In the genomic region with DNA sequence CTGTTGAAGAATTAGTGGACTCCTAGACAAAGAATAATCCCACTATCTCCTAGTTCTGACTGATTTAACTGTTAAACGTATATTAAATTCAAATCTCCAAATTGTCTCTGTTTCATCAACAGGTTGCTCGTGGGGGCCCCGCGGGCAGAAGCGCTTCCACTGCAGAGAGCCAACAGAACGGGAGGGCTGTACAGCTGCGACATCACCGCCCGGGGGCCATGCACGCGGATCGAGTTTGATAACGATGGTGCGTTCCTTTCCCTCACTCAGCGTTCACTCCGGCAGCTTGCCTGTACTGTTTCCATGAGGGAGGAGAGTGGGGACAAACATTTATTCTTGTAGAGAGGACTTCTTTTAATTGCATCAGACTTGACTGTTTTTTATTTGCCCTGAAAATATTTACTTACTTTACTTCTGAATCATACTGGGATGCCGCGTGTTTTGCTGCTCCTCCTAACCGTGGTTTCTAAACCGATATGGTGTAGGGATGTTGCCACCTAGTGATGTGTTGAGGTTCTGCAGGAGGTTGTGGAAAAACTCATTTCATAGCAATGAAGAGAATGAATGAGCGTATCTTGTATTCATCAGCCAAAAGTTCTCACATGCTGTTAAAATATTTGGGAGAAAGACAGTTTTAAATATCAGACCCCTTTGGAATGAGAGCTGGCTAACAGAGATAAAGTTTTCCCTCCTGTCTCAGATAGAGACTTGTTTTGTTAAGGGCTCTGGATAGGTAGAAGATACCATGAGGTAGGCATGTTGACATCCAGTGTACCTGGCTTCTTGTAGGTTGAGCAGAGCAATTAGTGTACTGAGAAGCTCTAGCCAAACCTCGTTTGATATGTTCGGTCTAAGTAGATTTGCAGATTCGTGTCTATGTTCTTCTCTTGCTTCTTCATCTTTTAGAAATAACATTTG, we compare ENCODE assay signal across 1 cellular context.
TF ChIP-seq lines count a peak whose summit lies in the region.

No MANE protein-coding gene starts in this region.

TF ChIP-seq in HepG2, 621 proteins besides CTCF, POLR2A, EP300 and RAD21 (continued from another document and continues in another):
- TF ChIP-seq, protein P1, sequence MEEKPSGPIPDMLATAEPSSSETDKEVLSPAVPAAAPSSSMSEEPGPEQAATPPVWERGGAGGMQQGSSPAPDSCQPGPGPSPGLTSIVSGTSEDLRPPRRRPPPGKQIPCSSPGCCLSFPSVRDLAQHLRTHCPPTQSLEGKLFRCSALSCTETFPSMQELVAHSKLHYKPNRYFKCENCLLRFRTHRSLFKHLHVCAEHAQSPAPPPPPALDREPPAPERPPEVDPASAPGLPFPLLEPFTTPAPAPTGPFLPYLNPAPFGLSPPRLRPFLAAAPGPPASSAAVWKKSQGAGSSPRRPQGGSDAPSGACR (CRISPR knock-in tag; IDR thresholded peaks at IDR 0.05), result no peak
- TF ChIP-seq EZH2 (conservative IDR thresholded peaks at IDR 0.05; ENCODE audit: low read depth, low read length) (no peak), NFE2L1 (CRISPR knock-in tag; IDR thresholded peaks at IDR 0.05; ENCODE audit: borderline replicate concordance) (no peak), SSRP1 (CRISPR knock-in tag; IDR thresholded peaks at IDR 0.05) (peak; percentile 91), ZFP1 (CRISPR knock-in tag; IDR thresholded peaks at IDR 0.05) (peak; percentile 83; the same call in 1 of the 2 replicates), ZNF251 (CRISPR knock-in tag; IDR thresholded peaks at IDR 0.05) (no peak), SCMH1 (CRISPR knock-in tag; IDR thresholded peaks at IDR 0.05; ENCODE audit: borderline replicate concordance) (no peak), NFIB (CRISPR knock-in tag; IDR thresholded peaks at IDR 0.05; ENCODE audit: borderline replicate concordance) (no peak), ZNF264 (CRISPR knock-in tag; IDR thresholded peaks at IDR 0.05) (no peak), ELF4 (CRISPR knock-in tag; IDR thresholded peaks at IDR 0.05; ENCODE audit: borderline replicate concordance) (no peak), ZNF460 (CRISPR knock-in tag; IDR thresholded peaks at IDR 0.05; ENCODE audit: borderline replicate concordance) (no peak), HMGA1 (CRISPR knock-in tag; conservative IDR thresholded peaks at IDR 0.05) (no peak), ZC3H13 (CRISPR knock-in tag; IDR thresholded peaks at IDR 0.05) (no peak), ZNF3 (CRISPR knock-in tag; IDR thresholded peaks at IDR 0.05) (no peak; the same call in 1 of the 2 replicates), ATF1 (CRISPR knock-in tag; IDR thresholded peaks at IDR 0.05) (no peak), TBX2 (CRISPR knock-in tag; IDR thresholded peaks at IDR 0.05; ENCODE audit: borderline replicate concordance) (peak; percentile 49; the same call in 1 of the 2 replicates), ATAD3A (CRISPR knock-in tag; IDR thresholded peaks at IDR 0.05) (no peak), ZNF136 (CRISPR knock-in tag; IDR thresholded peaks at IDR 0.05; ENCODE audit: low read depth) (no peak), SIN3A (IDR thresholded peaks at IDR 0.05; ENCODE audit: borderline replicate concordance, low read depth, low read length) (no peak), ZNF432 (CRISPR knock-in tag; IDR thresholded peaks at IDR 0.05; ENCODE audit: borderline replicate concordance) (no peak), JUN (CRISPR knock-in tag; IDR thresholded peaks at IDR 0.05) (no peak), ADNP (CRISPR knock-in tag; IDR thresholded peaks at IDR 0.05) (no peak), SNAI1 (CRISPR knock-in tag; IDR thresholded peaks at IDR 0.05; ENCODE audit: borderline replicate concordance) (0 out of 2 replicates have a peak, but pooled peaks have one; percentile 45), CHD4 (IDR thresholded peaks at IDR 0.05; ENCODE audit: borderline replicate concordance, low read length) (no peak), STAG1 (CRISPR knock-in tag; IDR thresholded peaks at IDR 0.05) (peak; percentile 96), ZNF883 (CRISPR knock-in tag; IDR thresholded peaks at IDR 0.05; ENCODE audit: not compliant biosample characterization) (no peak), REL (CRISPR knock-in tag; conservative IDR thresholded peaks at IDR 0.05) (no peak), ZSCAN20 (CRISPR knock-in tag; IDR thresholded peaks at IDR 0.05; ENCODE audit: borderline replicate concordance) (no peak), RARG (CRISPR knock-in tag; IDR thresholded peaks at IDR 0.05; ENCODE audit: low read depth) (no peak), ZNF367 (CRISPR knock-in tag; IDR thresholded peaks at IDR 0.05; ENCODE audit: borderline replicate concordance) (no peak), ZNF570 (CRISPR knock-in tag; IDR thresholded peaks at IDR 0.05; ENCODE audit: borderline replicate concordance) (no peak), CCDC6 (CRISPR knock-in tag; IDR thresholded peaks at IDR 0.05) (peak; percentile 48; the same call in 1 of the 2 replicates), PCBP2 (optimal IDR thresholded peaks at IDR 0.05; ENCODE audit: low read depth, low read length, poor library complexity, severe bottlenecking) (no peak), HMG20A (CRISPR knock-in tag; IDR thresholded peaks at IDR 0.05; ENCODE audit: borderline replicate concordance) (peak; percentile 79; the same call in 1 of the 2 replicates), MED8 (CRISPR knock-in tag; IDR thresholded peaks at IDR 0.05; ENCODE audit: insufficient replicate concordance) (no peak), ZNF225 (CRISPR knock-in tag; IDR thresholded peaks at IDR 0.05) (no peak; the same call in 1 of the 2 replicates), SP140L (CRISPR knock-in tag; IDR thresholded peaks at IDR 0.05; ENCODE audit: borderline replicate concordance) (no peak)
- TF ChIP-seq, protein P2, sequence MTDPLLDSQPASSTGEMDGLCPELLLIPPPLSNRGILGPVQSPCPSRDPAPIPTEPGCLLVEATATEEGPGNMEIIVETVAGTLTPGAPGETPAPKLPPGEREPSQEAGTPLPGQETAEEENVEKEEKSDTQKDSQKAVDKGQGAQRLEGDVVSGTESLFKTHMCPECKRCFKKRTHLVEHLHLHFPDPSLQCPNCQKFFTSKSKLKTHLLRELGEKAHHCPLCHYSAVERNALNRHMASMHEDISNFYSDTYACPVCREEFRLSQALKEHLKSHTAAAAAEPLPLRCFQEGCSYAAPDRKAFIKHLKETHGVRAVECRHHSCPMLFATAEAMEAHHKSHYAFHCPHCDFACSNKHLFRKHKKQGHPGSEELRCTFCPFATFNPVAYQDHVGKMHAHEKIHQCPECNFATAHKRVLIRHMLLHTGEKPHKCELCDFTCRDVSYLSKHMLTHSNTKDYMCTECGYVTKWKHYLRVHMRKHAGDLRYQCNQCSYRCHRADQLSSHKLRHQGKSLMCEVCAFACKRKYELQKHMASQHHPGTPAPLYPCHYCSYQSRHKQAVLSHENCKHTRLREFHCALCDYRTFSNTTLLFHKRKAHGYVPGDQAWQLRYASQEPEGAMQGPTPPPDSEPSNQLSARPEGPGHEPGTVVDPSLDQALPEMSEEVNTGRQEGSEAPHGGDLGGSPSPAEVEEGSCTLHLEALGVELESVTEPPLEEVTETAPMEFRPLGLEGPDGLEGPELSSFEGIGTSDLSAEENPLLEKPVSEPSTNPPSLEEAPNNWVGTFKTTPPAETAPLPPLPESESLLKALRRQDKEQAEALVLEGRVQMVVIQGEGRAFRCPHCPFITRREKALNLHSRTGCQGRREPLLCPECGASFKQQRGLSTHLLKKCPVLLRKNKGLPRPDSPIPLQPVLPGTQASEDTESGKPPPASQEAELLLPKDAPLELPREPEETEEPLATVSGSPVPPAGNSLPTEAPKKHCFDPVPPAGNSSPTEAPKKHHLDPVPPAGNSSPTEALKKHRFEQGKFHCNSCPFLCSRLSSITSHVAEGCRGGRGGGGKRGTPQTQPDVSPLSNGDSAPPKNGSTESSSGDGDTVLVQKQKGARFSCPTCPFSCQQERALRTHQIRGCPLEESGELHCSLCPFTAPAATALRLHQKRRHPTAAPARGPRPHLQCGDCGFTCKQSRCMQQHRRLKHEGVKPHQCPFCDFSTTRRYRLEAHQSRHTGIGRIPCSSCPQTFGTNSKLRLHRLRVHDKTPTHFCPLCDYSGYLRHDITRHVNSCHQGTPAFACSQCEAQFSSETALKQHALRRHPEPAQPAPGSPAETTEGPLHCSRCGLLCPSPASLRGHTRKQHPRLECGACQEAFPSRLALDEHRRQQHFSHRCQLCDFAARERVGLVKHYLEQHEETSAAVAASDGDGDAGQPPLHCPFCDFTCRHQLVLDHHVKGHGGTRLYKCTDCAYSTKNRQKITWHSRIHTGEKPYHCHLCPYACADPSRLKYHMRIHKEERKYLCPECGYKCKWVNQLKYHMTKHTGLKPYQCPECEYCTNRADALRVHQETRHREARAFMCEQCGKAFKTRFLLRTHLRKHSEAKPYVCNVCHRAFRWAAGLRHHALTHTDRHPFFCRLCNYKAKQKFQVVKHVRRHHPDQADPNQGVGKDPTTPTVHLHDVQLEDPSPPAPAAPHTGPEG (CRISPR knock-in tag; IDR thresholded peaks at IDR 0.05), result no peak
- TF ChIP-seq, protein P3, sequence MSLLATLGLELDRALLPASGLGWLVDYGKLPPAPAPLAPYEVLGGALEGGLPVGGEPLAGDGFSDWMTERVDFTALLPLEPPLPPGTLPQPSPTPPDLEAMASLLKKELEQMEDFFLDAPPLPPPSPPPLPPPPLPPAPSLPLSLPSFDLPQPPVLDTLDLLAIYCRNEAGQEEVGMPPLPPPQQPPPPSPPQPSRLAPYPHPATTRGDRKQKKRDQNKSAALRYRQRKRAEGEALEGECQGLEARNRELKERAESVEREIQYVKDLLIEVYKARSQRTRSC (CRISPR knock-in tag; IDR thresholded peaks at IDR 0.05; ENCODE audit: low read depth), result 0 out of 2 replicates have a peak, but pooled peaks have one; percentile 72
- TF ChIP-seq, protein P4, sequence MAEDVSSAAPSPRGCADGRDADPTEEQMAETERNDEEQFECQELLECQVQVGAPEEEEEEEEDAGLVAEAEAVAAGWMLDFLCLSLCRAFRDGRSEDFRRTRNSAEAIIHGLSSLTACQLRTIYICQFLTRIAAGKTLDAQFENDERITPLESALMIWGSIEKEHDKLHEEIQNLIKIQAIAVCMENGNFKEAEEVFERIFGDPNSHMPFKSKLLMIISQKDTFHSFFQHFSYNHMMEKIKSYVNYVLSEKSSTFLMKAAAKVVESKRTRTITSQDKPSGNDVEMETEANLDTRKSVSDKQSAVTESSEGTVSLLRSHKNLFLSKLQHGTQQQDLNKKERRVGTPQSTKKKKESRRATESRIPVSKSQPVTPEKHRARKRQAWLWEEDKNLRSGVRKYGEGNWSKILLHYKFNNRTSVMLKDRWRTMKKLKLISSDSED (CRISPR knock-in tag; IDR thresholded peaks at IDR 0.05), result no peak
- TF ChIP-seq, protein P5, sequence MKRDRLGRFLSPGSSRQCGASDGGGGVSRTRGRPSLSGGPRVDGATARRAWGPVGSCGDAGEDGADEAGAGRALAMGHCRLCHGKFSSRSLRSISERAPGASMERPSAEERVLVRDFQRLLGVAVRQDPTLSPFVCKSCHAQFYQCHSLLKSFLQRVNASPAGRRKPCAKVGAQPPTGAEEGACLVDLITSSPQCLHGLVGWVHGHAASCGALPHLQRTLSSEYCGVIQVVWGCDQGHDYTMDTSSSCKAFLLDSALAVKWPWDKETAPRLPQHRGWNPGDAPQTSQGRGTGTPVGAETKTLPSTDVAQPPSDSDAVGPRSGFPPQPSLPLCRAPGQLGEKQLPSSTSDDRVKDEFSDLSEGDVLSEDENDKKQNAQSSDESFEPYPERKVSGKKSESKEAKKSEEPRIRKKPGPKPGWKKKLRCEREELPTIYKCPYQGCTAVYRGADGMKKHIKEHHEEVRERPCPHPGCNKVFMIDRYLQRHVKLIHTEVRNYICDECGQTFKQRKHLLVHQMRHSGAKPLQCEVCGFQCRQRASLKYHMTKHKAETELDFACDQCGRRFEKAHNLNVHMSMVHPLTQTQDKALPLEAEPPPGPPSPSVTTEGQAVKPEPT (CRISPR knock-in tag; IDR thresholded peaks at IDR 0.05; ENCODE audit: low read depth), result no peak
- TF ChIP-seq, protein P6, sequence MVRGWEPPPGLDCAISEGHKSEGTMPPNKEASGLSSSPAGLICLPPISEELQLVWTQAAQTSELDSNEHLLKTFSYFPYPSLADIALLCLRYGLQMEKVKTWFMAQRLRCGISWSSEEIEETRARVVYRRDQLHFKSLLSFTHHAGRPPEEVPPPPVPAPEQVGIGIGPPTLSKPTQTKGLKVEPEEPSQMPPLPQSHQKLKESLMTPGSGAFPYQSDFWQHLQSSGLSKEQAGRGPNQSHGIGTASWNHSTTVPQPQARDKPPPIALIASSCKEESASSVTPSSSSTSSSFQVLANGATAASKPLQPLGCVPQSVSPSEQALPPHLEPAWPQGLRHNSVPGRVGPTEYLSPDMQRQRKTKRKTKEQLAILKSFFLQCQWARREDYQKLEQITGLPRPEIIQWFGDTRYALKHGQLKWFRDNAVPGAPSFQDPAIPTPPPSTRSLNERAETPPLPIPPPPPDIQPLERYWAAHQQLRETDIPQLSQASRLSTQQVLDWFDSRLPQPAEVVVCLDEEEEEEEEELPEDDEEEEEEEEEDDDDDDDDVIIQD (CRISPR knock-in tag; IDR thresholded peaks at IDR 0.05; ENCODE audit: low read depth), result peak; percentile 97
- TF ChIP-seq, protein P7, sequence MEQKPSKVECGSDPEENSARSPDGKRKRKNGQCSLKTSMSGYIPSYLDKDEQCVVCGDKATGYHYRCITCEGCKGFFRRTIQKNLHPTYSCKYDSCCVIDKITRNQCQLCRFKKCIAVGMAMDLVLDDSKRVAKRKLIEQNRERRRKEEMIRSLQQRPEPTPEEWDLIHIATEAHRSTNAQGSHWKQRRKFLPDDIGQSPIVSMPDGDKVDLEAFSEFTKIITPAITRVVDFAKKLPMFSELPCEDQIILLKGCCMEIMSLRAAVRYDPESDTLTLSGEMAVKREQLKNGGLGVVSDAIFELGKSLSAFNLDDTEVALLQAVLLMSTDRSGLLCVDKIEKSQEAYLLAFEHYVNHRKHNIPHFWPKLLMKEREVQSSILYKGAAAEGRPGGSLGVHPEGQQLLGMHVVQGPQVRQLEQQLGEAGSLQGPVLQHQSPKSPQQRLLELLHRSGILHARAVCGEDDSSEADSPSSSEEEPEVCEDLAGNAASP (CRISPR knock-in tag; IDR thresholded peaks at IDR 0.05; ENCODE audit: borderline replicate concordance), result peak; percentile 59; the same call in 1 of the 2 replicates
- TF ChIP-seq, protein P8, sequence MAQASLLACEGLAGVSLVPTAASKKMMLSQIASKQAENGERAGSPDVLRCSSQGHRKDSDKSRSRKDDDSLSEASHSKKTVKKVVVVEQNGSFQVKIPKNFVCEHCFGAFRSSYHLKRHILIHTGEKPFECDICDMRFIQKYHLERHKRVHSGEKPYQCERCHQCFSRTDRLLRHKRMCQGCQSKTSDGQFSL (CRISPR knock-in tag; IDR thresholded peaks at IDR 0.05), result no peak
- TF ChIP-seq, protein P9, sequence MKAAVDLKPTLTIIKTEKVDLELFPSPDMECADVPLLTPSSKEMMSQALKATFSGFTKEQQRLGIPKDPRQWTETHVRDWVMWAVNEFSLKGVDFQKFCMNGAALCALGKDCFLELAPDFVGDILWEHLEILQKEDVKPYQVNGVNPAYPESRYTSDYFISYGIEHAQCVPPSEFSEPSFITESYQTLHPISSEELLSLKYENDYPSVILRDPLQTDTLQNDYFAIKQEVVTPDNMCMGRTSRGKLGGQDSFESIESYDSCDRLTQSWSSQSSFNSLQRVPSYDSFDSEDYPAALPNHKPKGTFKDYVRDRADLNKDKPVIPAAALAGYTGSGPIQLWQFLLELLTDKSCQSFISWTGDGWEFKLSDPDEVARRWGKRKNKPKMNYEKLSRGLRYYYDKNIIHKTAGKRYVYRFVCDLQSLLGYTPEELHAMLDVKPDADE (CRISPR knock-in tag; IDR thresholded peaks at IDR 0.05), result no peak
- TF ChIP-seq, protein P10, sequence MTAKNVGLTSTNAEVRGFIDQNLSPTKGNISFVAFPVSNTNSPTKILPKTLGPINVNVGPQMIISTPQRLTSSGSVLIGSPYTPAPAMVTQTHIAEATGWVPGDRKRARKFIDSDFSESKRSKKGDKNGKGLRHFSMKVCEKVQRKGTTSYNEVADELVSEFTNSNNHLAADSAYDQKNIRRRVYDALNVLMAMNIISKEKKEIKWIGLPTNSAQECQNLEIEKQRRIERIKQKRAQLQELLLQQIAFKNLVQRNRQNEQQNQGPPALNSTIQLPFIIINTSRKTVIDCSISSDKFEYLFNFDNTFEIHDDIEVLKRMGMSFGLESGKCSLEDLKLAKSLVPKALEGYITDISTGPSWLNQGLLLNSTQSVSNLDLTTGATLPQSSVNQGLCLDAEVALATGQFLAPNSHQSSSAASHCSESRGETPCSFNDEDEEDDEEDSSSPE (CRISPR knock-in tag; IDR thresholded peaks at IDR 0.05), result no peak
